ENCODE assay signal across 1 cellular context in genomic region chr19:3012059-3012458, GRCh38. TPM values are rescaled to one million over a fixed set of nuclear protein-coding genes. Genes with fewer than 3 reads are reported as not detected.
"Had no signal": no experiment of that assay in that cellular context is flagged by ENCODE, and none has a peak within 500 bp of the region (broad histone marks: within the 10 kb centered on the region; RNA-seq: fewer than 3 reads in every experiment).

No MANE protein-coding gene starts in this region.

RNA-seq across cellular contexts. Expression of gene TLE2, which starts 17.0 kb away (rescaled TPM):
- total RNA-seq: RPMI7951 had no signal
